Comparison of ENCODE assay signal across 8 cellular contexts in the genomic region with DNA sequence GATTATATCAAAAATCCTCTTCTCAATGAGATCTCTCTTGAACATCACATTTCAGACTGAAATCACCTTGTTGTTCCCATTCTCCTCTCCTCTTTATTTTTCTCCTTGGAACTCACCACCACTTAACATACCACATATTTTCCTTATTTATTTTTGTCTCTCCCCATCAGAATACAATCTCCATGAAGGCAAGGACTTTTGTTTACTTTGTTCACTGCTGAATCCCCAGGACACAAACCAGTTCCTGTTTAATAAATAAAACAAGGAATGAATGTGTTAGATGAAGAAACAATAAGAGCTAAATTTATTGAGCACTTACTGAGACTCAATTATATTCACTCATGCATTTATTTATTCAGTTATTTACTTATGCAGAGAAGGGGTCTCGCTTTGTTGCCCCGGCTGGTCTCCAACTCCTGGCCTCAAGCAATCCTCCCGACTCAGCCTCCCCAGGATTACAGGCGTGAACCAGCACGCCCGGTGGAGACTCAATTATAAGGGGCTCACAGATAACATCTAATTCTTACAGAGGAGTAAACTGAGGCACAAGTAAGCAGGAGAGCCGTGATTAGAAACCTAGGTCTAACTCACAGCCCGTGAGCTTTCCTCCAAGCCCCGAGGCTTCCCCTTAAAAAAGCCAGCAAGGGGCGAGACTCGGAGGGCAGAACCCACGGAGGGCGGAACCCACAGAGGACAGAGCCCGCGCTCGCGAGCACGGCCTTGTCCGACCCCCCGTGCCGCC. TPM values are rescaled to one million over a fixed set of nuclear protein-coding genes. Genes with fewer than 3 reads are reported as not detected.
DNase-seq lines count a peak whose midpoint lies in the region; ATAC-seq and TF ChIP-seq lines count a peak whose summit lies in the region.

No MANE protein-coding gene starts in this region.

- peak overlapping the region; percentile 74 to 86 (median 84) for H3K27ac ChIP-seq in right lobe of liver
- H3K27ac ChIP-seq in tibial artery: peak overlapping the region; percentile 83 to 89

- no peak for TF ChIP-seq POLR2A in right lobe of liver (IDR thresholded peaks at IDR 0.05)

- H3K4me3 ChIP-seq in astrocyte of the spinal cord (ENCODE audit: low read depth, low read length): peak overlapping the region; percentile 73
- peak overlapping the region; percentile 79 to 85 (median 79) for H3K4me3 ChIP-seq in right lobe of liver
- peak overlapping the region; percentile 85 for H3K4me3 ChIP-seq in tibial artery

- peaks cover 2% of the 10 kb centered on the region for H3K27me3 Mint-ChIP-seq in activated CD8-positive, alpha-beta memory T cell treated with anti-CD3 and anti-CD28 coated beads, Interleukin-2, amount 10 ng/mL, durations not matched to agents 7 days and 5 days

- no peaks in the 10 kb centered on the region for H3K9me3 Mint-ChIP-seq in activated CD8-positive, alpha-beta memory T cell treated with anti-CD3 and anti-CD28 coated beads, Interleukin-2, amount 10 ng/mL, durations not matched to agents 7 days and 5 days (ENCODE audit: low read depth)

- no peaks in the 10 kb centered on the region for H3K27me3 ChIP-seq in right lobe of liver
- H3K27me3 ChIP-seq in tibial artery: no peaks in the 10 kb centered on the region

- DNase-seq in activated CD8-positive, alpha-beta memory T cell treated with anti-CD3 and anti-CD28 coated beads, Interleukin-2, amount 10 ng/mL, durations not matched to agents 7 days and 5 days: no peak
- DNase-seq in activated CD8-positive, alpha-beta memory T cell treated with anti-CD3 and anti-CD28 coated beads, Interleukin-2, amount 50 U/mL, for 48 hours: no peak
- DNase-seq in astrocyte of the spinal cord (ENCODE audit: low read depth, low spot score) (no peak), right lobe of liver (no peak), tibial artery (no peak), DMS153 treated with DMSO at 0.1 percent for 48 hours (lab: John Stamatoyannopoulos, UW; ENCODE audit: unreplicated experiment) (no peak)

- WGBS in right lobe of liver (ENCODE audit: insufficient coverage, low coverage, low lambda C conversion rate, missing lambda C conversion rate): 30% methylated on average over 15 of the region's 21 CpGs

- H3K9me3 ChIP-seq in right lobe of liver (no peaks in the 10 kb centered on the region), tibial artery (no peaks in the 10 kb centered on the region)

- peaks cover 39% of the 10 kb centered on the region for H3K4me1 Mint-ChIP-seq in activated CD8-positive, alpha-beta memory T cell treated with anti-CD3 and anti-CD28 coated beads, Interleukin-2, amount 10 ng/mL, durations not matched to agents 7 days and 5 days

- CTCF ChIA-PET in activated CD8-positive, alpha-beta memory T cell treated with anti-CD3 and anti-CD28 coated beads, Interleukin-2, amount 10 ng/mL, durations not matched to agents 7 days and 5 days (lab: Charles Lee): interaction anchor here (0.6 to 3.0 kb wide), 27 partner anchors 9 to 287 kb away, joined by 3 to 21 read pairs (median 4); a partner anchor contains a TSS

- peak overlapping the region; percentile 86 for H3K27ac Mint-ChIP-seq in activated CD8-positive, alpha-beta memory T cell treated with anti-CD3 and anti-CD28 coated beads, Interleukin-2, amount 10 ng/mL, durations not matched to agents 7 days and 5 days

- in situ Hi-C loops in astrocyte of the spinal cord (cut with HindIII; ENCODE audit: low sequenced_read_pairs): no loop called here

- intact Hi-C loops in right lobe of liver (cut with DNase I) (no loop called here), tibial artery (cut with DNase I; ENCODE audit: low total_unique reads) (loop anchor here (10.0 kb wide), 1 partner anchor 112 kb away; a partner anchor contains a TSS)

- peaks cover 34% of the 10 kb centered on the region for H3K36me3 Mint-ChIP-seq in activated CD8-positive, alpha-beta memory T cell treated with anti-CD3 and anti-CD28 coated beads, Interleukin-2, amount 10 ng/mL, durations not matched to agents 7 days and 5 days

- peak overlapping the region; percentile 91 for H3K4me3 Mint-ChIP-seq in activated CD8-positive, alpha-beta memory T cell treated with anti-CD3 and anti-CD28 coated beads, Interleukin-2, amount 10 ng/mL, durations not matched to agents 7 days and 5 days

- H3K4me1 ChIP-seq in right lobe of liver: peaks cover 0 to 11% (median 0%) of the 10 kb centered on the region in 4 donors
- peaks cover 0 to 14% (median 10%) of the 10 kb centered on the region in 4 donors for H3K4me1 ChIP-seq in tibial artery

- H3K36me3 ChIP-seq in right lobe of liver (peaks cover 0 to 10% (median 0%) of the 10 kb centered on the region in 4 donors), tibial artery (peaks cover 0 to 11% (median 5%) of the 10 kb centered on the region in 3 donors)

- TF ChIP-seq CTCF in astrocyte of the spinal cord (IDR thresholded peaks at IDR 0.05; ENCODE audit: low read depth, low read length): no peak
- no peak for TF ChIP-seq CTCF in right lobe of liver (IDR thresholded peaks at IDR 0.05)
- TF ChIP-seq CTCF in tibial artery (IDR thresholded peaks at IDR 0.05): no peak

- no peak for ATAC-seq in activated CD8-positive, alpha-beta memory T cell treated with anti-CD3 and anti-CD28 coated beads, Interleukin-2, amount 10 ng/mL, durations not matched to agents 7 days and 5 days
- no peak for ATAC-seq in right lobe of liver
- ATAC-seq in GM21717 (IDR thresholded peaks at IDR 0.05; ENCODE audit: unreplicated experiment): no peak
- ATAC-seq in GM19452 (IDR thresholded peaks at IDR 0.05; ENCODE audit: unreplicated experiment): no peak

RNA-seq across cellular contexts. Expression of a gene that starts 0.6 kb away (rescaled TPM):
- 10 to 100 TPM; 29.5 to 31.2 TPM for total RNA-seq in activated CD8-positive, alpha-beta memory T cell treated with anti-CD3 and anti-CD28 coated beads, Interleukin-2, amount 10 ng/mL, durations not matched to agents 7 days and 5 days
- total RNA-seq in right lobe of liver: 1 to 10 TPM; 4.8 to 8.1 (median 6.6) TPM
